In the genomic region with DNA sequence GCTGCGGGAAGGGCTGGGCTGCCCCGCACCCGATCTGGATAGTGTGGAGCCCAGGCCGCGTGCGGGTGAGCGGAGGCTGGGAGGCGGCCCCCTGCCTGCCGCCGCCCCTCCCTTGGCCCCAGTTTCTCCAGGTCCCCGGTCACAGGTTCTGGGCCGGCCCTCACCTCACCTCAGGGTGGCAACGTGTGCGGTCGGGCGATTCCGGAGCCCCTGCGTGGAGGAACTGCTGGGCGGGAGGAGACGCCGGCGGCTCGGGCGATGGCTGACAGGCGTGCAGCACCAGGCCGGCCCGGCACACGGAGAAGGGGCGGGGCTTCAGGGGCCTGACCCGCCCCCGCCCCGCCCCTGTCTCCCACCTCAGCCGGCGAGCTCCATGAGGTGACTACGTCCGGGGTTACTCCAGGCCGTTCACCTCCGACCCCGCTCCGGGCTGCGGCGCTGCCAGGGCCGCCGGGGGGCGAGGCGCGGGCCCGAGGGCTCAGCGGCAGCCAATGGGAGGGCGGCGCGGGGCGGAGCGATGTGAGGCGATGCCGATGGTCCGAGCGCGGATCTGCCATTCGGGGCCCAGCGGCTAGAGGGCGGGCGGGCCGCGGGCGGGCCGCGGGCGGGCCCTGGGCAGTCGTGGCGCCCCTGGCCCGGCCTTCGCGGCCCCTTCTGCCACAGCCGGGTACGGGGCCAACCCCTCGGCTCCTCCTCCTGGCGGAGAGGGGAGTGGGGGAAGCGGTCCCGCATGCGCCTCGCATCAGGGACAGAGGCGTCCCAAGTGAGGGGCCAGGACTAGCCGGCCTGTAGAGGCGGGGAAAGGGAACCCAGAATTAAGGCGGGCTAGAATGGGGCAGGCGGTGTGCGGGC, we compare ENCODE assay signal across 8 cellular contexts. TPM values are rescaled to one million over a fixed set of nuclear protein-coding genes. Genes with fewer than 3 reads are reported as not detected.
DNase-seq lines count a peak whose midpoint lies in the region; FAIRE-seq and TF ChIP-seq lines count a peak whose summit lies in the region.

No MANE protein-coding gene starts in this region.

- H3K9me3 Mint-ChIP-seq in neural progenitor cell: no peaks in the 10 kb centered on the region

- H3K36me3 Mint-ChIP-seq in neural progenitor cell: peaks cover 2% of the 10 kb centered on the region

- peak; percentile 75 for TF ChIP-seq POLR2A in H54 (IDR thresholded peaks at IDR 0.05; ENCODE audit: low read depth, low read length)
- TF ChIP-seq POLR2A in Raji (IDR thresholded peaks at IDR 0.05; ENCODE audit: insufficient read depth, low read depth, low read length): peak; percentile 62

- H3K4me3 Mint-ChIP-seq in neural progenitor cell: peak overlapping the region; percentile 96

- H3K4me3 ChIP-seq in foreskin fibroblast (ENCODE audit: low read depth in 1 of 2, low read length in 2 of 2): peak overlapping the region; percentile 92 to 96
- H3K4me3 ChIP-seq in neural progenitor cell: peak overlapping the region; percentile 77
- peak overlapping the region; percentile 71 to 82 for H3K4me3 ChIP-seq in stomach smooth muscle (ENCODE audit: low read length in 2 of 2)

- H3K27me3 Mint-ChIP-seq in neural progenitor cell (ENCODE audit: insufficient read depth, low read depth): no peaks in the 10 kb centered on the region

- H3K9ac ChIP-seq in neural progenitor cell (peak overlapping the region; percentile 70), stomach smooth muscle (ENCODE audit: low read length in 2 of 2) (peak overlapping the region; percentile 81 to 85)

- H3K27ac Mint-ChIP-seq in neural progenitor cell: no peak overlapping the region

- peaks cover 14% of the 10 kb centered on the region for H4K20me1 ChIP-seq in neural progenitor cell (ENCODE audit: low read depth)

- peaks cover 43% of the 10 kb centered on the region for H3K79me2 ChIP-seq in neural progenitor cell (ENCODE audit: low read depth)

- DNase-seq in G401 (ENCODE audit: low spot score) (peak; percentile 88), H54 (ENCODE audit: insufficient read length, low spot score) (peak; percentile 96), LoVo (ENCODE audit: low spot score) (peak; percentile 91), activated gamma-delta T cell (lab: John Stamatoyannopoulos, UW) (peak; percentile 96), foreskin fibroblast (peak; percentile 98 to 99), neural progenitor cell (ENCODE audit: low spot score) (peak; percentile 100)

- peak overlapping the region; percentile 89 for H3K4me2 ChIP-seq in neural progenitor cell

- no peak for FAIRE-seq in H54 (lab: Jason Lieb, UNC)

- in situ Hi-C loops in G401 (cut with HindIII; ENCODE audit: low sequenced_read_pairs): no loop called here

- H3K36me3 ChIP-seq in neural progenitor cell: no peaks in the 10 kb centered on the region
- H3K36me3 ChIP-seq in stomach smooth muscle (ENCODE audit: control insufficient read depth in 2 of 2, insufficient read depth in 2 of 2, low read length in 2 of 2): no peaks in the 10 kb centered on the region

- H3K9me3 ChIP-seq in neural progenitor cell (ENCODE audit: low read depth): no peaks in the 10 kb centered on the region
- H3K9me3 ChIP-seq in stomach smooth muscle (ENCODE audit: control insufficient read depth in 2 of 2, low read length in 2 of 2): no peaks in the 10 kb centered on the region

- H3K27ac ChIP-seq in neural progenitor cell: peak overlapping the region; percentile 96
- peak overlapping the region; percentile 79 for H3K27ac ChIP-seq in stomach smooth muscle (ENCODE audit: low read length)

- peak overlapping the region; percentile 22 for H2AFZ ChIP-seq in neural progenitor cell (replicated peaks)

- peaks cover 32% of the 10 kb centered on the region for H3F3A ChIP-seq in neural progenitor cell (ENCODE audit: low read depth)

- no peaks in the 10 kb centered on the region for H3K27me3 ChIP-seq in neural progenitor cell
- H3K27me3 ChIP-seq in stomach smooth muscle (ENCODE audit: control insufficient read depth in 1 of 2, insufficient read depth in 2 of 2, low read length in 2 of 2): no peaks in the 10 kb centered on the region

- TF ChIP-seq CTCF in foreskin fibroblast (IDR thresholded peaks at IDR 0.05; ENCODE audit: low read depth, low read length) (no peak), neural progenitor cell (IDR thresholded peaks at IDR 0.05) (peak; percentile 48)

- H3K4me1 ChIP-seq in neural progenitor cell: peaks cover 28% of the 10 kb centered on the region
- H3K4me1 ChIP-seq in stomach smooth muscle (ENCODE audit: control insufficient read depth, insufficient read depth, low read length): peaks cover 10% of the 10 kb centered on the region

- peaks cover 36% of the 10 kb centered on the region for H3K4me1 Mint-ChIP-seq in neural progenitor cell

RNA-seq across cellular contexts. Expression of gene C17orf78, which starts 16.7 kb away (rescaled TPM):
- total RNA-seq in G401 (2014; rRNA removed; shearing (Covaris generic)): not detected in 2 replicates
- total RNA-seq in neural progenitor cell (ENCODE audit: low replicate concordance): not detected in 2 replicates

RNA-seq across cellular contexts. Expression of gene ACACA, which starts 47.6 kb away (rescaled TPM):
- total RNA-seq in G401 (2014; rRNA removed; shearing (Covaris generic)): 70.8 and 128 TPM in 2 replicates
- 88.6 and 94.9 TPM in 2 replicates for total RNA-seq in neural progenitor cell (ENCODE audit: low replicate concordance)

RNA-seq across cellular contexts. Expression of gene TADA2A, which starts 47.6 kb away (rescaled TPM):
- total RNA-seq in G401 (2014; rRNA removed; shearing (Covaris generic)): 23.0 and 28.6 TPM in 2 replicates
- 25.4 and 30.7 TPM in 2 replicates for total RNA-seq in neural progenitor cell (ENCODE audit: low replicate concordance)

Comparison
In these comparisons a context has a peak if more than half of its experiments do, and no peak if none do; other contexts are left out.
1. Peak in every context shown above with its lines: DNase-seq, H3K4me3 ChIP-seq and H3K27ac ChIP-seq.